18 cellular contexts compared by ENCODE assay signal in genomic region chr4:102722740-102723139, GRCh38. TPM values are rescaled to one million over a fixed set of nuclear protein-coding genes. Genes with fewer than 3 reads are reported as not detected.
A peak's percentile ranks its signal among the peaks of the same experiment; 100 is the strongest.
DNase-seq lines count a peak whose midpoint lies in the region; ATAC-seq and TF ChIP-seq lines count a peak whose summit lies in the region.
"Had no signal": no experiment of that assay in that cellular context is flagged by ENCODE, and none has a peak within 500 bp of the region (broad histone marks: within the 10 kb centered on the region; RNA-seq: fewer than 3 reads in every experiment).

No MANE protein-coding gene starts in this region.

- peaks cover 31% of the 10 kb centered on the region for H3K36me3 Mint-ChIP-seq in activated CD4-positive, alpha-beta T cell treated with anti-CD3 and anti-CD28 coated beads, Interleukin-2, amount 10 ng/mL, durations not matched to agents 24 days and 14 days (ENCODE audit: low read depth)
- H3K36me3 Mint-ChIP-seq in memory B cell: peaks cover 48% of the 10 kb centered on the region

- no peak overlapping the region for H3K27ac Mint-ChIP-seq in activated CD4-positive, alpha-beta T cell treated with anti-CD3 and anti-CD28 coated beads, Interleukin-2, amount 10 ng/mL, durations not matched to agents 24 days and 14 days
- peak overlapping the region; percentile 41 for H3K27ac Mint-ChIP-seq in memory B cell
- H3K27ac Mint-ChIP-seq: CD4-positive, alpha-beta memory T cell had no signal

- H3K4me1 ChIP-seq in ascending aorta: peaks cover 0 to 7% of the 10 kb centered on the region in 2 donors
- peaks cover 4 to 9% of the 10 kb centered on the region in 2 experiments for H3K4me1 ChIP-seq in trophoblast cell (ENCODE audit: control insufficient read depth in 1 of 2, insufficient read depth in 2 of 2, low read length in 2 of 2)
- no peaks in the 10 kb centered on the region for H3K4me1 ChIP-seq in HAP-1

- H3K4me3 ChIP-seq in ascending aorta (no peak overlapping the region), trophoblast cell (ENCODE audit: low read depth, low read length) (no peak overlapping the region), HAP-1 (no peak overlapping the region)
- H3K4me3 ChIP-seq: A549 had no signal

- H3K9ac ChIP-seq in trophoblast cell (ENCODE audit: low read length): no peak overlapping the region

- no peaks in the 10 kb centered on the region for H3K9me3 ChIP-seq in ascending aorta
- H3K9me3 ChIP-seq in trophoblast cell (ENCODE audit: insufficient read depth, low read depth, low read length): no peaks in the 10 kb centered on the region
- no peaks in the 10 kb centered on the region for H3K9me3 ChIP-seq in HAP-1
- H3K9me3 ChIP-seq: A549 had no signal

- no peaks in the 10 kb centered on the region for H3K27me3 ChIP-seq in ascending aorta
- H3K27me3 ChIP-seq in trophoblast cell (ENCODE audit: insufficient read depth, low read length): no peaks in the 10 kb centered on the region
- H3K27me3 ChIP-seq in HAP-1 (ENCODE audit: low read depth): no peaks in the 10 kb centered on the region

- H2BK12ac ChIP-seq in trophoblast cell (ENCODE audit: low read length): peak overlapping the region; percentile 99

- H3K23ac ChIP-seq in trophoblast cell (ENCODE audit: low read length): no peak overlapping the region

- H3K14ac ChIP-seq in trophoblast cell (ENCODE audit: low read length): peak overlapping the region; percentile 75

- H3K27me3 Mint-ChIP-seq in activated CD4-positive, alpha-beta T cell treated with anti-CD3 and anti-CD28 coated beads, Interleukin-2, amount 10 ng/mL, durations not matched to agents 24 days and 14 days: no peaks in the 10 kb centered on the region
- H3K27me3 Mint-ChIP-seq in memory B cell: no peaks in the 10 kb centered on the region
- H3K27me3 Mint-ChIP-seq: CD4-positive, alpha-beta memory T cell had no signal

- peak overlapping the region; percentile 84 for H4K8ac ChIP-seq in trophoblast cell (ENCODE audit: low read depth, low read length)

- in situ Hi-C loops in HAP-1 (cut with MboI; ENCODE audit: low sequenced_read_pairs): no loop called here

- ATAC-seq in memory B cell (ENCODE audit: low read depth) (no peak), HG02642 (IDR thresholded peaks at IDR 0.05; ENCODE audit: poor library complexity, unreplicated experiment) (no peak)
- ATAC-seq: A549, HepG2 had no signal

- peaks cover 14% of the 10 kb centered on the region for H3K79me1 ChIP-seq in trophoblast cell (ENCODE audit: low read length)

- peaks cover 1% of the 10 kb centered on the region for H3K4me1 Mint-ChIP-seq in activated CD4-positive, alpha-beta T cell treated with anti-CD3 and anti-CD28 coated beads, Interleukin-2, amount 10 ng/mL, durations not matched to agents 24 days and 14 days
- peaks cover 12% of the 10 kb centered on the region for H3K4me1 Mint-ChIP-seq in memory B cell

- no CpG with 5 or more reads among the region's 8 CpGs for WGBS in trophoblast cell (ENCODE audit: extremely low coverage, insufficient coverage, insufficient read length)

- H2AK5ac ChIP-seq in trophoblast cell (ENCODE audit: low read length): peak overlapping the region; percentile 86

- H3K36me3 ChIP-seq in ascending aorta (peaks cover 2 to 13% of the 10 kb centered on the region in 2 donors), trophoblast cell (ENCODE audit: control insufficient read depth in 1 of 2, insufficient read depth in 2 of 2, low read length in 2 of 2) (peaks cover 9 to 14% of the 10 kb centered on the region in 2 experiments), HAP-1 (replicated peaks) (peaks cover 3% of the 10 kb centered on the region)

- H2BK5ac ChIP-seq in trophoblast cell (ENCODE audit: low read depth, low read length, poor library complexity): peak overlapping the region; percentile 94

- peak; percentile 45 for DNase-seq in activated CD4-positive, alpha-beta T cell treated with anti-CD3 and anti-CD28 coated beads, Interleukin-2, amount 10 ng/mL, durations not matched to agents 24 days and 14 days
- no peak for DNase-seq in activated CD4-positive, alpha-beta T cell treated with anti-CD3 and anti-CD28 coated beads, Interleukin-2, amount 50 U/mL, for 4 hours
- DNase-seq in ascending aorta (ENCODE audit: low spot score in 2 of 2): no peak
- DNase-seq in memory B cell (ENCODE audit: low spot score in 2 of 2): no peak
- no peak for DNase-seq in trophoblast cell
- DNase-seq in HAP-1 (ENCODE audit: low spot score in 2 of 2): no peak
- DNase-seq in GDM1 (lab: John Stamatoyannopoulos, UW): no peak
- DNase-seq: AML-193; CD4-positive, alpha-beta memory T cell; DMS153; DMS79; GF-D8; HCEC 1CT had no signal

- H4K91ac ChIP-seq in trophoblast cell (ENCODE audit: low read depth, low read length): peak overlapping the region; percentile 89

- no peak overlapping the region for H4K12ac ChIP-seq in trophoblast cell (ENCODE audit: low read depth, low read length)

- TF ChIP-seq CTCF in ascending aorta (IDR thresholded peaks at IDR 0.05): no peak

- H3K18ac ChIP-seq in trophoblast cell (ENCODE audit: low read length): peak overlapping the region; percentile 99

- intact Hi-C loops in activated CD4-positive, alpha-beta T cell treated with anti-CD3 and anti-CD28 coated beads, Interleukin-2, amount 10 ng/mL, durations not matched to agents 24 days and 14 days (cut with micrococcal nuclease): no loop called here
- intact Hi-C loops in ascending aorta (cut with DNase I): no loop called here

- no peak overlapping the region for H3K4me2 ChIP-seq in trophoblast cell (ENCODE audit: low read length)
- H3K4me2 ChIP-seq: A549 had no signal

- H2AFZ ChIP-seq in trophoblast cell (ENCODE audit: insufficient read depth, low read length, poor library complexity): no peak overlapping the region

- no peak overlapping the region for H3K4me3 Mint-ChIP-seq in activated CD4-positive, alpha-beta T cell treated with anti-CD3 and anti-CD28 coated beads, Interleukin-2, amount 10 ng/mL, durations not matched to agents 24 days and 14 days
- no peak overlapping the region for H3K4me3 Mint-ChIP-seq in memory B cell
- H3K4me3 Mint-ChIP-seq: CD4-positive, alpha-beta memory T cell had no signal

- H3K9me3 Mint-ChIP-seq in activated CD4-positive, alpha-beta T cell treated with anti-CD3 and anti-CD28 coated beads, Interleukin-2, amount 10 ng/mL, durations not matched to agents 24 days and 14 days: peaks cover 3% of the 10 kb centered on the region
- H3K9me3 Mint-ChIP-seq in memory B cell: no peaks in the 10 kb centered on the region

- H3K4ac ChIP-seq in trophoblast cell (ENCODE audit: low read depth, low read length): peak overlapping the region; percentile 98

- peak overlapping the region; percentile 95 for H2BK120ac ChIP-seq in trophoblast cell (ENCODE audit: insufficient read depth, low read length, poor library complexity)

- no peaks in the 10 kb centered on the region for H3K79me2 ChIP-seq in trophoblast cell (ENCODE audit: control insufficient read depth, insufficient read depth, low read length, poor library complexity)

- H3K27ac ChIP-seq in ascending aorta: peak overlapping the region; percentile 20 to 65
- H3K27ac ChIP-seq in trophoblast cell (ENCODE audit: low read depth, low read length): peak overlapping the region; percentile 44
- H3K27ac ChIP-seq: 22Rv1, A549, C4-2B had no signal

RNA-seq across cellular contexts. Expression of gene MANBA, which starts 38.0 kb away (rescaled TPM):
- 8.2 and 9.4 TPM in 2 replicates for total RNA-seq in activated CD4-positive, alpha-beta T cell treated with anti-CD3 and anti-CD28 coated beads, Interleukin-2, amount 10 ng/mL, durations not matched to agents 24 days and 14 days
- total RNA-seq in ascending aorta: 9.7 TPM
- 113 and 115 TPM in 2 replicates for polyA plus RNA-seq in trophoblast cell (2013)
